In the genomic region with DNA sequence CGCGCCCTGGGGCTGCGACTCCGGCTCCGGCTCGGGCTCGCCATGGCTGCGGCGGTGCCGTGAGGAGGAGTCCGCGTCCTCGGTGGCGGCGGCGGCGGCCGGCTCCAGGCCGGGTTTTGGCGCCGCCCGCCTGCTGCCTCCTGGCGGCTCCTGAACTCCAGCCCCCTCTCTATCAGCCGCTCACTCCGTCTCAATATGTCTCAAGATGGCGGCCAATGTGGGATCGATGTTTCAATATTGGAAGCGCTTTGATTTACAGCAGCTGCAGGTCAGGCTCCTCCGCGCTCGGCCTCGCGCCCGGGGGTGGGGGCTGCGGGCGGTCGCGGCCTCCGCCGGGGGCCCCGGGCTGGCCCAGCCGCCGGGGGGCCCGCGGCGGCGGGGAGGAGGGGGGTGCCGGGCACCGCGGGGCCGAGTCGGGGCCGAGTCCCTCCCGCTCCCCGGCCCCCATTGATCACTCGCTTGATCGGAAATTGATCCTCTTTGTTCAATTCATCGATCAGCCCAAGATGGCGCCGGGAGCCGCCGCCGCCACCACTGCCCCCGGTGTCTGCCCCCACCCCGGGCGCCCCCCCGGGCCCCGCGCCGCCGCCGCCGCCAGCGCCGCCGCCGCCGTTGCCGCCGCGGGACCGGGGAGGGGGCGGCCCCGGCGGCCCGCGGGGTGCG, we compare ENCODE assay signal across 1 cellular context.
TF ChIP-seq lines count a peak whose summit lies in the region.

No MANE protein-coding gene starts in this region.

TF ChIP-seq in GM12878, 131 proteins besides CTCF, POLR2A, EP300 and RAD21 (continued from another document):
- TF ChIP-seq, protein P1, sequence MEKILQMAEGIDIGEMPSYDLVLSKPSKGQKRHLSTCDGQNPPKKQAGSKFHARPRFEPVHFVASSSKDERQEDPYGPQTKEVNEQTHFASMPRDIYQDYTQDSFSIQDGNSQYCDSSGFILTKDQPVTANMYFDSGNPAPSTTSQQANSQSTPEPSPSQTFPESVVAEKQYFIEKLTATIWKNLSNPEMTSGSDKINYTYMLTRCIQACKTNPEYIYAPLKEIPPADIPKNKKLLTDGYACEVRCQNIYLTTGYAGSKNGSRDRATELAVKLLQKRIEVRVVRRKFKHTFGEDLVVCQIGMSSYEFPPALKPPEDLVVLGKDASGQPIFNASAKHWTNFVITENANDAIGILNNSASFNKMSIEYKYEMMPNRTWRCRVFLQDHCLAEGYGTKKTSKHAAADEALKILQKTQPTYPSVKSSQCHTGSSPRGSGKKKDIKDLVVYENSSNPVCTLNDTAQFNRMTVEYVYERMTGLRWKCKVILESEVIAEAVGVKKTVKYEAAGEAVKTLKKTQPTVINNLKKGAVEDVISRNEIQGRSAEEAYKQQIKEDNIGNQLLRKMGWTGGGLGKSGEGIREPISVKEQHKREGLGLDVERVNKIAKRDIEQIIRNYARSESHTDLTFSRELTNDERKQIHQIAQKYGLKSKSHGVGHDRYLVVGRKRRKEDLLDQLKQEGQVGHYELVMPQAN (conservative IDR thresholded peaks at IDR 0.05) = 0 out of 2 replicates have a peak, but pooled peaks have one; percentile 20
- TF ChIP-seq SP1 (IDR thresholded peaks at IDR 0.05; ENCODE audit: low read depth, low read length) (peak; percentile 77), ZSCAN29 (IDR thresholded peaks at IDR 0.05) (peak; percentile 61; the same call in 1 of the 2 replicates), LARP7 (IDR thresholded peaks at IDR 0.05) (0 out of 2 replicates have a peak, but pooled peaks have one; percentile 27), SMARCA5 (IDR thresholded peaks at IDR 0.05) (peak; percentile 67), TAF1 (IDR thresholded peaks at IDR 0.05; ENCODE audit: borderline replicate concordance, low read depth, low read length) (peak; percentile 80; the same call in 1 of the 2 replicates), YY1 (IDR thresholded peaks at IDR 0.05; ENCODE audit: low read depth, low read length) (peak; percentile 94), BMI1 (IDR thresholded peaks at IDR 0.05; ENCODE audit: borderline replicate concordance) (no peak), NR2C1 (IDR thresholded peaks at IDR 0.05) (0 out of 2 replicates have a peak, but pooled peaks have one; percentile 10), ESRRA (IDR thresholded peaks at IDR 0.05; ENCODE audit: low read length) (no peak), BHLHE40 (IDR thresholded peaks at IDR 0.05; ENCODE audit: borderline replicate concordance in 1 of 2, low read depth in 2 of 2, low read length in 1 of 2) (0 out of 4 replicates have a peak, but pooled peaks of 1 of the 2 experiments have one; percentile 4), TARDBP (IDR thresholded peaks at IDR 0.05; ENCODE audit: borderline replicate concordance) (0 out of 2 replicates have a peak, but pooled peaks have one; percentile 22)
- TF ChIP-seq, protein P2, sequence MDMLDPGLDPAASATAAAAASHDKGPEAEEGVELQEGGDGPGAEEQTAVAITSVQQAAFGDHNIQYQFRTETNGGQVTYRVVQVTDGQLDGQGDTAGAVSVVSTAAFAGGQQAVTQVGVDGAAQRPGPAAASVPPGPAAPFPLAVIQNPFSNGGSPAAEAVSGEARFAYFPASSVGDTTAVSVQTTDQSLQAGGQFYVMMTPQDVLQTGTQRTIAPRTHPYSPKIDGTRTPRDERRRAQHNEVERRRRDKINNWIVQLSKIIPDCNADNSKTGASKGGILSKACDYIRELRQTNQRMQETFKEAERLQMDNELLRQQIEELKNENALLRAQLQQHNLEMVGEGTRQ (IDR thresholded peaks at IDR 0.05; ENCODE audit: borderline replicate concordance, low read depth, low read length) = no peak
